10 cellular contexts compared by ENCODE assay signal in genomic region chr2:230794472-230794871, GRCh38.
A peak's percentile ranks its signal among the peaks of the same experiment; 100 is the strongest.
DNase-seq lines count a peak whose midpoint lies in the region; ATAC-seq and TF ChIP-seq lines count a peak whose summit lies in the region.
"Had no signal": no experiment of that assay in that cellular context is flagged by ENCODE, and none has a peak within 500 bp of the region (broad histone marks: within the 10 kb centered on the region; RNA-seq: fewer than 3 reads in every experiment).

No MANE protein-coding gene starts in this region.

- H3K27ac ChIP-seq in psoas muscle (peak overlapping the region; percentile 80), substantia nigra (ENCODE audit: low read depth, low read length, poor library complexity, severe bottlenecking) (no peak overlapping the region)

- no peak for TF ChIP-seq CTCF in Calu3 (IDR thresholded peaks at IDR 0.05; ENCODE audit: unreplicated experiment)
- TF ChIP-seq CTCF in psoas muscle (IDR thresholded peaks at IDR 0.05) = no peak

- DNase-seq in Calu3 (peak; percentile 84), T-helper 1 cell (peak in 4 of 5 donors; percentile 13 to 38 (median 22)), psoas muscle (no peak), head of caudate nucleus (no peak), NCI-H128 (lab: John Stamatoyannopoulos, UW; ENCODE audit: unreplicated experiment) (no peak), substantia nigra (lab: John Stamatoyannopoulos, UW) (no peak)
- DNase-seq: cerebellar nuclear complex, NCI-H748 treated with DMSO at 0.1 percent for 48 hours had no signal

- BruUV-seq in Calu3 (replicated peaks; lab: Mats Ljungman, UMichigan) = TSS peak; percentile 18

- H3K4me1 ChIP-seq in psoas muscle = peaks cover 75% of the 10 kb centered on the region

- ATAC-seq in psoas muscle (no peak), HG03196 (IDR thresholded peaks at IDR 0.05; ENCODE audit: unreplicated experiment) (no peak)

- CTCF ChIA-PET in Calu3 (lab: Charles Lee) = interaction anchor here (0.6 to 2.6 kb wide), 9 partner anchors 13 to 92 kb away, joined by 3 to 17 read pairs (median 4); no protein-coding TSS in a partner anchor

- 86 to 93% (median 88%) methylated on average over 6 of the region's 6 CpGs for WGBS in psoas muscle, 3 donors

- H3K4me3 Mint-ChIP-seq in Calu3 (ENCODE audit: low read depth, unreplicated experiment) = peak overlapping the region; percentile 67
- H3K4me3 Mint-ChIP-seq in dendritic cell treated with granulocyte-macrophage colony-stimulating factor and Interleukin-4, amounts not matched to agents 40 ng/mL and 50 ng/mL, for 4 days = no peak overlapping the region

- no peaks in the 10 kb centered on the region for H3K27me3 ChIP-seq in psoas muscle (ENCODE audit: insufficient read depth in 3 of 3, low read length in 2 of 3)

- peaks cover 46% of the 10 kb centered on the region for H3K36me3 Mint-ChIP-seq in Calu3 (ENCODE audit: insufficient read depth, unreplicated experiment)
- H3K36me3 Mint-ChIP-seq in dendritic cell treated with granulocyte-macrophage colony-stimulating factor and Interleukin-4, amounts not matched to agents 40 ng/mL and 50 ng/mL, for 4 days (ENCODE audit: low read depth) = peaks cover 60% of the 10 kb centered on the region

- peaks cover 0 to 48% of the 10 kb centered on the region in 2 donors for H3K36me3 ChIP-seq in psoas muscle (ENCODE audit: insufficient read depth in 1 of 2, low read depth in 1 of 2)

- intact Hi-C loops in Calu3 (cut with micrococcal nuclease; ENCODE audit: unreplicated experiment) (loop anchor here (2.0 to 10.0 kb wide), 3 partner anchors 14 to 370 kb away; no protein-coding TSS in a partner anchor), psoas muscle (cut with DNase I) (no loop called here), head of caudate nucleus (cut with DNase I) (loop anchor here (10.0 kb wide), 1 partner anchor 80 kb away; the partner anchor contains the start of gene CAB39)
- intact Hi-C loops in dendritic cell treated with granulocyte-macrophage colony-stimulating factor and Interleukin-4, amounts not matched to agents 40 ng/mL and 50 ng/mL, for 4 days (cut with micrococcal nuclease) = no loop called here

- no peaks in the 10 kb centered on the region for H3K27me3 Mint-ChIP-seq in Calu3 (ENCODE audit: unreplicated experiment)
- no peaks in the 10 kb centered on the region for H3K27me3 Mint-ChIP-seq in dendritic cell treated with granulocyte-macrophage colony-stimulating factor and Interleukin-4, amounts not matched to agents 40 ng/mL and 50 ng/mL, for 4 days

- peak overlapping the region; percentile 97 for H3K27ac Mint-ChIP-seq in Calu3 (ENCODE audit: unreplicated experiment)
- H3K27ac Mint-ChIP-seq in dendritic cell treated with granulocyte-macrophage colony-stimulating factor and Interleukin-4, amounts not matched to agents 40 ng/mL and 50 ng/mL, for 4 days = peak overlapping the region; percentile 83

- H3K9me3 ChIP-seq in psoas muscle = no peaks in the 10 kb centered on the region

- H3K4me3 ChIP-seq in psoas muscle = no peak overlapping the region

- H3K4me1 Mint-ChIP-seq in Calu3 (ENCODE audit: low read depth, unreplicated experiment) = peaks cover 25% of the 10 kb centered on the region
- H3K4me1 Mint-ChIP-seq in dendritic cell treated with granulocyte-macrophage colony-stimulating factor and Interleukin-4, amounts not matched to agents 40 ng/mL and 50 ng/mL, for 4 days (ENCODE audit: low read depth) = peaks cover 49% of the 10 kb centered on the region

- H3K9me3 Mint-ChIP-seq in Calu3 (ENCODE audit: low read depth, unreplicated experiment) = peaks cover 9% of the 10 kb centered on the region
- H3K9me3 Mint-ChIP-seq in dendritic cell treated with granulocyte-macrophage colony-stimulating factor and Interleukin-4, amounts not matched to agents 40 ng/mL and 50 ng/mL, for 4 days = peaks cover 12% of the 10 kb centered on the region

Comparison
In these comparisons a context has a peak if more than half of its experiments do, and no peak if none do; other contexts are left out.
1. DNase-seq: peak in Calu3 (single experiment) and T-helper 1 cell (4 of 5); none in psoas muscle (0 of 2), head of caudate nucleus (0 of 42), NCI-H128 (single experiment) and substantia nigra (0 of 49).
2. intact Hi-C loops: an anchor here in Calu3 (2.0 to 10.0 kb wide) and head of caudate nucleus (10.0 kb wide); none called in dendritic cell treated with granulocyte-macrophage colony-stimulating factor and Interleukin-4, amounts not matched to agents 40 ng/mL and 50 ng/mL, for 4 days and psoas muscle.